ENCODE assay signal across 14 cellular contexts in genomic region chr20:2859330-2860121, GRCh38. TPM values are rescaled to one million over a fixed set of nuclear protein-coding genes. Genes with fewer than 3 reads are reported as not detected.
A peak's percentile ranks its signal among the peaks of the same experiment; 100 is the strongest.
DNase-seq lines count a peak whose midpoint lies in the region; ATAC-seq and TF ChIP-seq lines count a peak whose summit lies in the region.
"Had no signal": no experiment of that assay in that cellular context is flagged by ENCODE, and none has a peak within 500 bp of the region (broad histone marks: within the 10 kb centered on the region; RNA-seq: fewer than 3 reads in every experiment).

No MANE protein-coding gene starts in this region.

- no peaks in the 10 kb centered on the region for H3K27me3 ChIP-seq in ascending aorta
- H3K27me3 ChIP-seq in body of pancreas, result no peaks in the 10 kb centered on the region

- H3K9me3 ChIP-seq in ascending aorta (no peaks in the 10 kb centered on the region), body of pancreas (no peaks in the 10 kb centered on the region)
- H3K9me3 ChIP-seq: thoracic aorta had no signal

- no peak for TF ChIP-seq POLR2A in body of pancreas (IDR thresholded peaks at IDR 0.05)

- H3K4me1 ChIP-seq in ascending aorta (no peaks in the 10 kb centered on the region), body of pancreas (no peaks in the 10 kb centered on the region)

- H3K27ac ChIP-seq in ascending aorta (no peak overlapping the region), body of pancreas (no peak overlapping the region)
- H3K27ac ChIP-seq: coronary artery, thoracic aorta had no signal

- peak; percentile 86 for DNase-seq in AG08395 (ENCODE audit: low spot score)
- DNase-seq in GM13976 (ENCODE audit: low spot score), result peak; percentile 13
- peak; percentile 55 for DNase-seq in astrocyte of the spinal cord (ENCODE audit: low read depth, low spot score)
- DNase-seq in hepatic stellate cell (ENCODE audit: low spot score), result peak; percentile 29
- no peak for DNase-seq in ecto neural progenitor cell (ENCODE audit: low spot score)
- DNase-seq in ascending aorta (ENCODE audit: low spot score in 2 of 2), result no peak
- DNase-seq in body of pancreas, result no peak
- DNase-seq: activated CD4-positive, alpha-beta T cell treated with anti-CD3 and anti-CD28 coated beads, Interleukin-2, amount 50 U/mL, for 1 hour; activated T-cell treated with anti-CD3 and anti-CD28 coated beads, Interleukin-2, amount 50 U/mL, for 72 hours; NCI-H2107 had no signal

- 75 to 94% methylated on average over 3 to 4 of the region's 4 CpGs for WGBS in body of pancreas, 2 donors

- ATAC-seq in esophagus mucosa, result no peak
- ATAC-seq in body of pancreas, result no peak
- ATAC-seq: activated T-cell treated with anti-CD3 and anti-CD28 coated beads, Interleukin-2, amount 50 U/mL, for 72 hours had no signal

- TF ChIP-seq CTCF in GM13976 (IDR thresholded peaks at IDR 0.05; ENCODE audit: borderline replicate concordance, control extremely low read depth, extremely low read depth, insufficient read depth, missing control alignments) (no peak), astrocyte of the spinal cord (IDR thresholded peaks at IDR 0.05; ENCODE audit: low read depth, low read length) (no peak), ascending aorta (IDR thresholded peaks at IDR 0.05) (no peak), body of pancreas (IDR thresholded peaks at IDR 0.05) (no peak)

- H3K36me3 ChIP-seq in ascending aorta (peaks cover 37 to 43% of the 10 kb centered on the region in 2 donors), body of pancreas (replicated peaks in 1 of 2; ENCODE audit: insufficient read depth in 1 of 2, low read depth in 2 of 2) (peaks cover 0 to 6% of the 10 kb centered on the region in 2 donors)

- intact Hi-C loops in ascending aorta (cut with DNase I) (no loop called here), body of pancreas (cut with DNase I) (no loop called here)

- in situ Hi-C loops in GM13976 (cut with MboI; ENCODE audit: low sequenced_read_pairs, unreplicated experiment), result no loop called here
- in situ Hi-C loops in astrocyte of the spinal cord (cut with HindIII; ENCODE audit: low sequenced_read_pairs), result no loop called here

- H3K4me3 ChIP-seq in astrocyte of the spinal cord (ENCODE audit: low read depth, low read length) (no peak overlapping the region), ascending aorta (no peak overlapping the region), body of pancreas (no peak overlapping the region)
- H3K4me3 ChIP-seq: coronary artery, thoracic aorta had no signal

RNA-seq across cellular contexts. Expression of gene PTPRA, which starts 13.8 kb away (rescaled TPM):
- total RNA-seq in esophagus mucosa (36.5 TPM), ascending aorta (24.2 TPM), body of pancreas (10 to 100 TPM; 22.3 to 24.1 TPM)

RNA-seq across cellular contexts. Expression of gene VPS16, which starts 19.0 kb away (rescaled TPM):
- total RNA-seq in esophagus mucosa (23.8 TPM), ascending aorta (61.1 TPM), body of pancreas (10 to 100 TPM; 21.3 to 25.4 TPM)

RNA-seq across cellular contexts. Expression of gene PCED1A, which starts 19.1 kb away (rescaled TPM):
- total RNA-seq in esophagus mucosa (16.5 TPM), ascending aorta (49.7 TPM), body of pancreas (10 to 100 TPM; 26.5 to 48.1 TPM)

RNA-seq across cellular contexts. Expression of gene TMEM239, which starts 43.4 kb away (rescaled TPM):
- not detected for total RNA-seq in esophagus mucosa
- not detected for total RNA-seq in ascending aorta
- not detected for total RNA-seq in body of pancreas
- total RNA-seq: activated T-cell treated with anti-CD3 and anti-CD28 coated beads, Interleukin-2, amount 50 U/mL, for 72 hours; posterior vena cava; thoracic aorta had no signal

RNA-seq across cellular contexts. Expression of gene C20orf141, which starts 44.7 kb away (rescaled TPM):
- total RNA-seq in esophagus mucosa, result not detected
- not detected for total RNA-seq in ascending aorta
- not detected for total RNA-seq in body of pancreas
- total RNA-seq: activated T-cell treated with anti-CD3 and anti-CD28 coated beads, Interleukin-2, amount 50 U/mL, for 72 hours; posterior vena cava; thoracic aorta had no signal

Comparison
In these comparisons a context has a peak if more than half of its experiments do, and no peak if none do; other contexts are left out.
1. DNase-seq: peak in AG08395 (single experiment), GM13976 (single experiment), astrocyte of the spinal cord (single experiment) and hepatic stellate cell (single experiment); none in ecto neural progenitor cell (single experiment), ascending aorta (0 of 2) and body of pancreas (0 of 4).